Comparison of ENCODE assay signal across 8 cellular contexts in genomic region chr1:231039161-231040018, GRCh38. TPM values are rescaled to one million over a fixed set of nuclear protein-coding genes. Genes with fewer than 3 reads are reported as not detected.
A peak's percentile ranks its signal among the peaks of the same experiment; 100 is the strongest.
DNase-seq lines count a peak whose midpoint lies in the region; ATAC-seq, FAIRE-seq and TF ChIP-seq lines count a peak whose summit lies in the region.

No MANE protein-coding gene starts in this region.

- 1% methylated on average over 65 to 91 of the region's 91 CpGs for WGBS in lung, 2 donors

- peak overlapping the region; percentile 92 for H3K4me2 ChIP-seq in Karpas-422 (ENCODE audit: low read depth, low read length, poor library complexity, severe bottlenecking)

- H3K27me3 Mint-ChIP-seq in dendritic cell treated with granulocyte-macrophage colony-stimulating factor and Interleukin-4, amounts not matched to agents 40 ng/mL and 50 ng/mL, for 4 days, result peaks cover 43% of the 10 kb centered on the region

- ATAC-seq in GM21529 (IDR thresholded peaks at IDR 0.05; ENCODE audit: unreplicated experiment) (peak; percentile 47), lung (ENCODE audit: insufficient read depth, low FRiP score) (peak; percentile 24)

- H3K27ac ChIP-seq in Karpas-422 (ENCODE audit: low read length), result no peak overlapping the region
- peak overlapping the region; percentile 11 to 85 for H3K27ac ChIP-seq in lung (ENCODE audit: low read depth in 1 of 2, low read length in 1 of 2)

- H3K27ac Mint-ChIP-seq in dendritic cell treated with granulocyte-macrophage colony-stimulating factor and Interleukin-4, amounts not matched to agents 40 ng/mL and 50 ng/mL, for 4 days, result peak overlapping the region; percentile 52

- peaks cover 34% of the 10 kb centered on the region for H3K4me1 Mint-ChIP-seq in dendritic cell treated with granulocyte-macrophage colony-stimulating factor and Interleukin-4, amounts not matched to agents 40 ng/mL and 50 ng/mL, for 4 days (ENCODE audit: low read depth)

- H3K4me1 ChIP-seq in Karpas-422 (ENCODE audit: low read length) (peaks cover 45% of the 10 kb centered on the region), lung (ENCODE audit: control insufficient read depth in 2 of 2, insufficient read depth in 2 of 2, low read length in 2 of 2) (peaks cover 0 to 17% of the 10 kb centered on the region in 2 donors)

- H3K9me3 ChIP-seq in Karpas-422 (ENCODE audit: low read length) (no peaks in the 10 kb centered on the region), lung (ENCODE audit: control insufficient read depth in 2 of 2, insufficient read depth in 1 of 2, low read length in 1 of 2) (no peaks in the 10 kb centered on the region)

- peaks cover 10% of the 10 kb centered on the region for H3K9me3 Mint-ChIP-seq in dendritic cell treated with granulocyte-macrophage colony-stimulating factor and Interleukin-4, amounts not matched to agents 40 ng/mL and 50 ng/mL, for 4 days

- intact Hi-C loops in dendritic cell treated with granulocyte-macrophage colony-stimulating factor and Interleukin-4, amounts not matched to agents 40 ng/mL and 50 ng/mL, for 4 days (cut with micrococcal nuclease), result loop anchor here (5.0 kb wide), 1 partner anchor 57 kb away; no protein-coding TSS in a partner anchor

- peak; percentile 64 for DNase-seq in D721Med (ENCODE audit: insufficient read length, low spot score)
- peak; percentile 74 for DNase-seq in Karpas-422
- peak; percentile 12 for DNase-seq in activated CD4-positive, alpha-beta T cell treated with anti-CD3 and anti-CD28 coated beads for 1 hour
- no peak for DNase-seq in lung (ENCODE audit: low spot score)
- peak; percentile 27 to 35 for DNase-seq in stimulated activated CD8-positive, alpha-beta memory T cell treated with anti-CD3 and anti-CD28 coated beads, Interleukin-2, amount 100 ng/mL, for 48 hours (ENCODE audit: low read depth in 2 of 2)
- no peak for DNase-seq in NCI-H446 treated with DMSO at 0.1 percent for 48 hours (lab: John Stamatoyannopoulos, UW)

- peak overlapping the region; percentile 75 for H3K4me3 Mint-ChIP-seq in dendritic cell treated with granulocyte-macrophage colony-stimulating factor and Interleukin-4, amounts not matched to agents 40 ng/mL and 50 ng/mL, for 4 days

- no peaks in the 10 kb centered on the region for H3K36me3 Mint-ChIP-seq in dendritic cell treated with granulocyte-macrophage colony-stimulating factor and Interleukin-4, amounts not matched to agents 40 ng/mL and 50 ng/mL, for 4 days (ENCODE audit: low read depth)

- H3K36me3 ChIP-seq in Karpas-422 (ENCODE audit: insufficient read depth, low read length) (no peaks in the 10 kb centered on the region), lung (ENCODE audit: control insufficient read depth in 2 of 2, insufficient read depth in 2 of 2, low read length in 2 of 2) (no peaks in the 10 kb centered on the region)

- peak overlapping the region; percentile 80 for H2AFZ ChIP-seq in Karpas-422 (ENCODE audit: low read length)

- FAIRE-seq in D721Med (lab: Jason Lieb, UNC), result peak; percentile 21

- H3K27me3 ChIP-seq in Karpas-422 (ENCODE audit: low read length) (no peaks in the 10 kb centered on the region), lung (ENCODE audit: control insufficient read depth, insufficient read depth) (no peaks in the 10 kb centered on the region)

- peak overlapping the region; percentile 76 for H3K9ac ChIP-seq in Karpas-422 (ENCODE audit: low read length)

- H4K20me1 ChIP-seq in Karpas-422 (ENCODE audit: insufficient read depth, low read depth, low read length), result 0 out of 2 replicates have a peak, but pooled peaks cover 9% of the 10 kb centered on the region

- TF ChIP-seq CTCF in D721Med (IDR thresholded peaks at IDR 0.05; ENCODE audit: insufficient read depth, missing control alignments) (no peak), lung (IDR thresholded peaks at IDR 0.05; ENCODE audit: control extremely low read depth, extremely low read depth) (no peak)

- H3K4me3 ChIP-seq in Karpas-422 (ENCODE audit: low read length) (peak overlapping the region; percentile 84), lung (peak overlapping the region; percentile 82)

- H3K79me2 ChIP-seq in Karpas-422 (ENCODE audit: low read length), result peaks cover 45% of the 10 kb centered on the region

- H3K9me2 ChIP-seq in Karpas-422 (replicated peaks; ENCODE audit: insufficient read depth, low read length), result no peaks in the 10 kb centered on the region

RNA-seq across cellular contexts. Expression of gene FAM89A, which starts 0.7 kb away (rescaled TPM):
- 8.2 and 11.2 TPM in 2 replicates for total RNA-seq in Karpas-422 (2014; rRNA removed; shearing (Covaris generic); ENCODE audit: low replicate concordance)
- total RNA-seq in lung, result 10 to 100 TPM; 14.3 to 26.9 TPM
- polyA plus RNA-seq in lung, result 10 to 100 TPM; 19.5 to 27.1 TPM

Comparison
In these comparisons a context has a peak if more than half of its experiments do, and no peak if none do; other contexts are left out.
1. DNase-seq: peak in D721Med (single experiment), Karpas-422 (single experiment), activated CD4-positive, alpha-beta T cell treated with anti-CD3 and anti-CD28 coated beads for 1 hour (single experiment) and stimulated activated CD8-positive, alpha-beta memory T cell treated with anti-CD3 and anti-CD28 coated beads, Interleukin-2, amount 100 ng/mL, for 48 hours (2 of 2); none in lung (single experiment) and NCI-H446 treated with DMSO at 0.1 percent for 48 hours (single experiment).